Comparison of ENCODE assay signal across 30 cellular contexts in genomic region chr17:63490321-63490720, GRCh38. TPM values are rescaled to one million over a fixed set of nuclear protein-coding genes. Genes with fewer than 3 reads are reported as not detected.
DNase-seq lines count a peak whose midpoint lies in the region; ATAC-seq and TF ChIP-seq lines count a peak whose summit lies in the region.
"Had no signal": no experiment of that assay in that cellular context is flagged by ENCODE, and none has a peak within 500 bp of the region (broad histone marks: within the 10 kb centered on the region; RNA-seq: fewer than 3 reads in every experiment).

No MANE protein-coding gene starts in this region.

- H3K36me3 Mint-ChIP-seq in WTC11 (no peaks in the 10 kb centered on the region), nephron progenitor cell (ENCODE audit: low read depth) (no peaks in the 10 kb centered on the region)
- H3K36me3 Mint-ChIP-seq: brain; CD14-positive monocyte; stimulated activated memory B cell treated with anti-CD40 and anti-IgM and Interleukin-4, amounts not matched to agents 10 μg/mL and 1 μg/mL and 100 μg/mL, for 72 hours had no signal

- H3K27me3 ChIP-seq in HCT116 (ENCODE audit: insufficient read depth, low read length) = no peaks in the 10 kb centered on the region; the same call in 1 of the 2 replicates
- H3K27me3 ChIP-seq in mesendoderm (ENCODE audit: insufficient read depth, low read length, poor library complexity) = no peaks in the 10 kb centered on the region
- H3K27me3 ChIP-seq: uterus had no signal

- no peak overlapping the region for H2BK15ac ChIP-seq in mesendoderm (replicated peaks; ENCODE audit: low read depth)

- TF ChIP-seq POLR2A in HCT116 (IDR thresholded peaks at IDR 0.05; ENCODE audit: borderline replicate concordance, extremely low read depth, insufficient read depth, insufficient read length) = no peak

- no peak for DNase-seq in HCT116 (ENCODE audit: low read depth, low spot score)
- DNase-seq in NCI-H2227 (lab: John Stamatoyannopoulos, UW; ENCODE audit: unreplicated experiment) = peak; percentile 56
- DNase-seq in WTC11 (ENCODE audit: low spot score) = no peak
- peak; percentile 18 for DNase-seq in mesendoderm
- DNase-seq in SIG-M5 (lab: John Stamatoyannopoulos, UW) = no peak
- DNase-seq in stimulated activated CD4-positive, alpha-beta T cell treated with anti-CD3 and anti-CD28 coated beads, Interleukin-4, amount 100 ng/mL, for 1 hour = no peak
- DNase-seq in nephron progenitor cell = no peak
- DNase-seq: activated B cell treated with CpG ODN at 0.5 μM for 24 hours; activated naive CD4-positive, alpha-beta T cell treated with anti-CD3 and anti-CD28 coated beads for 36 hours; activated T-cell treated with anti-CD3 and anti-CD28 coated beads, Interleukin-2, amount 50 U/mL, for 72 hours; Calu3; DMS79 treated with DMSO at 0.1 percent for 48 hours; Kasumi-1; MV-4-11; NCI-H146; NCI-H2171; NCI-H748 treated with DMSO at 0.1 percent for 48 hours; stimulated activated CD4-positive, alpha-beta T cell treated with anti-CD3 and anti-CD28 coated beads, Interleukin-12 subunit alpha, Interleukin-12 subunit beta, amount 100 ng/mL, for 4 hours; stimulated activated CD4-positive, alpha-beta T cell treated with anti-CD3 and anti-CD28 coated beads, Interleukin-4, amount 100 ng/mL, for 24 hours; substantia nigra; T1000; uterus had no signal

- no TSS peak for BruUV-seq in HCT116 (replicated peaks; lab: Mats Ljungman, UMichigan)

- no peak overlapping the region for H2AFZ ChIP-seq in HCT116 (ENCODE audit: low read depth, low read length, poor library complexity, severe bottlenecking)

- H3K27ac Mint-ChIP-seq in WTC11 = no peak overlapping the region; the same call in 1 of the 2 replicates
- H3K27ac Mint-ChIP-seq in nephron progenitor cell = no peak overlapping the region
- H3K27ac Mint-ChIP-seq: activated B cell treated with CpG ODN at 0.5 μM for 24 hours; activated naive CD4-positive, alpha-beta T cell treated with anti-CD3 and anti-CD28 coated beads for 36 hours; activated T-cell treated with anti-CD3 and anti-CD28 coated beads, Interleukin-2, amount 50 U/mL, for 72 hours; brain; stimulated activated memory B cell treated with anti-CD40 and anti-IgM and Interleukin-4, amounts not matched to agents 10 μg/mL and 1 μg/mL and 100 μg/mL, for 72 hours had no signal

- TF ChIP-seq RAD21 in HCT116 (IDR thresholded peaks at IDR 0.05; ENCODE audit: low read depth) = no peak

- no peaks in the 10 kb centered on the region for H3K79me1 ChIP-seq in mesendoderm (ENCODE audit: low read length)

- H3K4me1 Mint-ChIP-seq in WTC11 (no peaks in the 10 kb centered on the region), nephron progenitor cell (no peaks in the 10 kb centered on the region)
- H3K4me1 Mint-ChIP-seq: brain, CD14-positive monocyte had no signal

- intact Hi-C loops in HCT116 (cut with micrococcal nuclease) = no loop called here

- H3K4me3 Mint-ChIP-seq in WTC11 (no peak overlapping the region), nephron progenitor cell (no peak overlapping the region)
- H3K4me3 Mint-ChIP-seq: activated B cell treated with CpG ODN at 0.5 μM for 24 hours; activated naive CD4-positive, alpha-beta T cell treated with anti-CD3 and anti-CD28 coated beads for 36 hours; activated T-cell treated with anti-CD3 and anti-CD28 coated beads, Interleukin-2, amount 50 U/mL, for 72 hours; brain; CD14-positive monocyte; stimulated activated memory B cell treated with anti-CD40 and anti-IgM and Interleukin-4, amounts not matched to agents 10 μg/mL and 1 μg/mL and 100 μg/mL, for 72 hours had no signal

- H3K4ac ChIP-seq in mesendoderm (ENCODE audit: low read depth, low read length) = no peak overlapping the region

- no CpG with 5 or more reads among the region's 10 CpGs for WGBS in mesendoderm (ENCODE audit: extremely low coverage, insufficient coverage, low lambda C conversion rate)

- H3K9me2 ChIP-seq in HCT116 (ENCODE audit: insufficient read depth) = no peaks in the 10 kb centered on the region

- no peaks in the 10 kb centered on the region for H3K9me3 ChIP-seq in HCT116 (ENCODE audit: control insufficient read depth in 1 of 2, insufficient read depth in 1 of 2, low read depth in 1 of 2, low read length in 2 of 2)
- H3K9me3 ChIP-seq: HAP-1, uterus had no signal

- H3K27ac ChIP-seq in HCT116 (ENCODE audit: low read depth, low read length) (no peak overlapping the region), mesendoderm (ENCODE audit: low read depth, low read length) (no peak overlapping the region)
- H3K27ac ChIP-seq: uterus had no signal

- H3K4me3 ChIP-seq in HCT116 (replicated peaks in 1 of 2; ENCODE audit: low read depth in 1 of 2, low read length in 2 of 2) = no peak overlapping the region
- no peak overlapping the region for H3K4me3 ChIP-seq in mesendoderm (ENCODE audit: low read length)
- H3K4me3 ChIP-seq: HAP-1, uterus had no signal

- H2AK5ac ChIP-seq in mesendoderm (ENCODE audit: low read length) = no peak overlapping the region

- H2BK5ac ChIP-seq in mesendoderm (ENCODE audit: low read length) = no peak overlapping the region

- H3K9ac ChIP-seq in HCT116 (ENCODE audit: low read length) (no peak overlapping the region), mesendoderm (ENCODE audit: low read length) (no peak overlapping the region)

- H3K27me3 Mint-ChIP-seq in WTC11 (ENCODE audit: low read depth) = no peaks in the 10 kb centered on the region
- H3K27me3 Mint-ChIP-seq in nephron progenitor cell (ENCODE audit: low read depth, poor library complexity) = peaks cover 16% of the 10 kb centered on the region
- H3K27me3 Mint-ChIP-seq: activated B cell treated with CpG ODN at 0.5 μM for 24 hours; stimulated activated memory B cell treated with anti-CD40 and anti-IgM and Interleukin-4, amounts not matched to agents 10 μg/mL and 1 μg/mL and 100 μg/mL, for 72 hours had no signal

- no peak overlapping the region for H3K18ac ChIP-seq in mesendoderm (ENCODE audit: low read length)

- H4K5ac ChIP-seq in mesendoderm (ENCODE audit: low read length) = no peak overlapping the region

- CTCF ChIA-PET in HCT116 (lab: Charles Lee) (interaction anchor here (2.7 kb wide), 1 partner anchor 12 kb away, joined by 6 read pairs; no protein-coding TSS in a partner anchor), WTC11 (lab: Charles Lee) (interaction anchor here (0.7 to 1.9 kb wide), 6 partner anchors 12 to 65 kb away, joined by 3 to 16 read pairs (median 4); no protein-coding TSS in a partner anchor)

- no peak overlapping the region for H4K8ac ChIP-seq in mesendoderm (ENCODE audit: low read depth, low read length)

- H3K79me2 ChIP-seq in HCT116 (ENCODE audit: insufficient read depth, low read length) (no peaks in the 10 kb centered on the region), mesendoderm (ENCODE audit: control insufficient read depth, insufficient read depth, low read length) (no peaks in the 10 kb centered on the region)

- H3K4me1 ChIP-seq in HCT116 (ENCODE audit: control insufficient read depth in 1 of 2, insufficient read depth in 2 of 2, low read length in 2 of 2) (no peaks in the 10 kb centered on the region), mesendoderm (ENCODE audit: control insufficient read depth, low read depth, low read length) (no peaks in the 10 kb centered on the region)
- H3K4me1 ChIP-seq: HAP-1, uterus had no signal

- no peak overlapping the region for H2BK120ac ChIP-seq in mesendoderm (ENCODE audit: low read depth, low read length)

- H3K4me2 ChIP-seq in HCT116 (ENCODE audit: low read length) = no peak overlapping the region
- H3K4me2 ChIP-seq in mesendoderm (ENCODE audit: low read length) = no peak overlapping the region

- H3K36me3 ChIP-seq in HCT116 (ENCODE audit: control insufficient read depth in 1 of 2, insufficient read depth in 2 of 2, low read length in 2 of 2) (no peaks in the 10 kb centered on the region), mesendoderm (ENCODE audit: control insufficient read depth, insufficient read depth, low read length) (no peaks in the 10 kb centered on the region)
- H3K36me3 ChIP-seq: HAP-1, uterus had no signal

- ATAC-seq in HCT116 (peak; percentile 31; the same call in 1 of the 2 replicates), WTC11 (peak; percentile 72)
- ATAC-seq: activated T-cell treated with anti-CD3 and anti-CD28 coated beads, Interleukin-2, amount 50 U/mL, for 72 hours; sciatic nerve; stimulated activated memory B cell treated with anti-CD40 and anti-IgM and Interleukin-4, amounts not matched to agents 10 μg/mL and 1 μg/mL and 100 μg/mL, for 72 hours had no signal

- RAD21 ChIA-PET in HCT116 (lab: Charles Lee; ENCODE audit: low non-redundant PET in 1 of 2, low total read pairs in 2 of 2, uncharacterized antibody in 2 of 2, unreplicated experiment in 2 of 2) = no interaction called here

- POLR2A ChIA-PET in HCT116 (lab: Charles Lee) = no interaction called here
- POLR2A ChIA-PET in WTC11 (lab: Charles Lee) = no interaction called here

- no peak overlapping the region for H3K56ac ChIP-seq in mesendoderm (ENCODE audit: low read length)

- H3K9me3 Mint-ChIP-seq in WTC11 (no peaks in the 10 kb centered on the region), nephron progenitor cell (no peaks in the 10 kb centered on the region)
- H3K9me3 Mint-ChIP-seq: activated B cell treated with CpG ODN at 0.5 μM for 24 hours; activated naive CD4-positive, alpha-beta T cell treated with anti-CD3 and anti-CD28 coated beads for 36 hours; activated T-cell treated with anti-CD3 and anti-CD28 coated beads, Interleukin-2, amount 50 U/mL, for 72 hours; brain; CD14-positive monocyte; stimulated activated memory B cell treated with anti-CD40 and anti-IgM and Interleukin-4, amounts not matched to agents 10 μg/mL and 1 μg/mL and 100 μg/mL, for 72 hours had no signal

- no peak for TF ChIP-seq CTCF in HCT116 (IDR thresholded peaks at IDR 0.05 in 2 of 3, conservative IDR thresholded peaks at IDR 0.05 in 1 of 3; ENCODE audit: borderline replicate concordance in 1 of 3, insufficient read depth in 1 of 3, low read depth in 2 of 3, low read length in 2 of 3)
- TF ChIP-seq CTCF in WTC11 (IDR thresholded peaks at IDR 0.05) = no peak
- no peak for TF ChIP-seq CTCF in nephron progenitor cell (IDR thresholded peaks at IDR 0.05)

- H3K23ac ChIP-seq in mesendoderm (ENCODE audit: low read length) = no peak overlapping the region

- no peaks in the 10 kb centered on the region for H4K20me1 ChIP-seq in HCT116 (ENCODE audit: insufficient read depth)

RNA-seq across cellular contexts. Expression of gene ACE, which starts 13.5 kb away (rescaled TPM):
- 7.7 TPM for total RNA-seq in HCT116 (2021; ENCODE audit: unreplicated experiment)
- polyA plus RNA-seq in HCT116 (2012) = 2.4 and 3.5 TPM in 2 replicates
- 7.0 to 8.1 TPM (median 7.8 TPM) in 3 replicates for total RNA-seq in WTC11 (2021)
- polyA plus RNA-seq in mesendoderm (2013, experiment 1 of 2) = 1.1 TPM
- polyA plus RNA-seq in mesendoderm (2013, experiment 2 of 2) = 1.2 TPM
- polyA plus RNA-seq: CD14-positive monocyte had no signal

RNA-seq across cellular contexts. Expression of gene KCNH6, which starts 32.8 kb away (rescaled TPM):
- total RNA-seq in HCT116 (2021; ENCODE audit: unreplicated experiment) (not detected), WTC11 (2021) (2.1 to 2.4 TPM (median 2.3 TPM) in 3 replicates)
- 0.03 and 0.04 TPM in 2 replicates for polyA plus RNA-seq in HCT116 (2012)
- polyA plus RNA-seq in mesendoderm (2013, experiment 1 of 2) = 0.42 TPM
- 0.34 TPM for polyA plus RNA-seq in mesendoderm (2013, experiment 2 of 2)
- total RNA-seq: activated B cell treated with CpG ODN at 0.5 μM for 24 hours; activated naive CD4-positive, alpha-beta T cell treated with anti-CD3 and anti-CD28 coated beads for 36 hours; activated T-cell treated with anti-CD3 and anti-CD28 coated beads, Interleukin-2, amount 50 U/mL, for 72 hours; Calu3; chondrocyte; glomerular endothelial cell; posterior vena cava; sciatic nerve; uterus had no signal
- polyA plus RNA-seq: CD14-positive monocyte had no signal

RNA-seq across cellular contexts. Expression of gene CYB561, which starts 44.2 kb away (rescaled TPM):
- 67.6 TPM for total RNA-seq in HCT116 (2021; ENCODE audit: unreplicated experiment)
- polyA plus RNA-seq in HCT116 (2012) = 50.7 and 81.3 TPM in 2 replicates
- 27.0 to 35.1 TPM (median 28.7 TPM) in 3 replicates for total RNA-seq in WTC11 (2021)
- 25.0 TPM for polyA plus RNA-seq in mesendoderm (2013, experiment 1 of 2)
- polyA plus RNA-seq in mesendoderm (2013, experiment 2 of 2) = 24.4 TPM

RNA-seq across cellular contexts. Expression of gene DCAF7, which starts 60.0 kb away (rescaled TPM):
- 144 TPM for total RNA-seq in HCT116 (2021; ENCODE audit: unreplicated experiment)
- polyA plus RNA-seq in HCT116 (2012) = 137 and 147 TPM in 2 replicates
- total RNA-seq in WTC11 (2021) = 91.5 to 99.8 TPM (median 97.8 TPM) in 3 replicates
- 39.7 TPM for polyA plus RNA-seq in mesendoderm (2013, experiment 1 of 2)
- polyA plus RNA-seq in mesendoderm (2013, experiment 2 of 2) = 39.6 TPM

Comparison
In these comparisons a context has a peak if more than half of its experiments do, and no peak if none do; other contexts are left out.
1. DNase-seq: peak in NCI-H2227 (single experiment) and mesendoderm (single experiment); none in HCT116 (single experiment), WTC11 (single experiment), SIG-M5 (single experiment), stimulated activated CD4-positive, alpha-beta T cell treated with anti-CD3 and anti-CD28 coated beads, Interleukin-4, amount 100 ng/mL, for 1 hour (single experiment) and nephron progenitor cell (single experiment).